8 cellular contexts compared by ENCODE assay signal in genomic region chr9:131478421-131478868, GRCh38. TPM values are rescaled to one million over a fixed set of nuclear protein-coding genes. Genes with fewer than 3 reads are reported as not detected.
A peak's percentile ranks its signal among the peaks of the same experiment; 100 is the strongest.
DNase-seq lines count a peak whose midpoint lies in the region; ATAC-seq and TF ChIP-seq lines count a peak whose summit lies in the region.

No MANE protein-coding gene starts in this region.

- POLR2A ChIA-PET in GM10248 (lab: Yijun Ruan, JAX) = no interaction called here

- peak; percentile 51 for DNase-seq in GM10248 (ENCODE audit: extremely low spot score)
- DNase-seq in NCI-H2227 (lab: John Stamatoyannopoulos, UW; ENCODE audit: unreplicated experiment) = peak; percentile 52
- DNase-seq in activated CD8-positive, alpha-beta memory T cell treated with anti-CD3 and anti-CD28 coated beads, Interleukin-2, amount 50 U/mL, for 4 hours = peak; percentile 67
- DNase-seq in esophagus squamous epithelium (lab: John Stamatoyannopoulos, UW) = no peak
- peak; percentile 44 for DNase-seq in progenitor cell of endocrine pancreas (ENCODE audit: low spot score, unreplicated experiment)
- no peak for DNase-seq in hippocampal formation (lab: John Stamatoyannopoulos, UW)

- no peak overlapping the region for H3K27ac ChIP-seq in esophagus squamous epithelium

- H3K27me3 Mint-ChIP-seq in progenitor cell of endocrine pancreas = no peaks in the 10 kb centered on the region

- no peak overlapping the region for H3K4me3 ChIP-seq in esophagus squamous epithelium

- H3K36me3 ChIP-seq in esophagus squamous epithelium = peaks cover 71 to 100% (median 75%) of the 10 kb centered on the region in 3 donors

- peaks cover 30% of the 10 kb centered on the region for H3K36me3 Mint-ChIP-seq in progenitor cell of endocrine pancreas (ENCODE audit: insufficient read depth)

- ATAC-seq in GM18517 (IDR thresholded peaks at IDR 0.05; ENCODE audit: unreplicated experiment) (no peak), HG02759 (IDR thresholded peaks at IDR 0.05; ENCODE audit: unreplicated experiment) (no peak)

- intact Hi-C loops in esophagus squamous epithelium (cut with DNase I) = no loop called here

- WGBS in esophagus squamous epithelium, 2 donors = 58 to 67% methylated on average over 3 to 11 of the region's 12 CpGs

- no peaks in the 10 kb centered on the region for H3K27me3 ChIP-seq in esophagus squamous epithelium

- H3K4me3 Mint-ChIP-seq in progenitor cell of endocrine pancreas (ENCODE audit: low read depth) = no peak overlapping the region

- CTCF ChIA-PET in GM10248 (lab: Yijun Ruan, JAX) = interaction anchor here (0.9 to 2.5 kb wide), 16 partner anchors 9 to 130 kb away, joined by 3 to 7 read pairs (median 4); no protein-coding TSS in a partner anchor

- no peak overlapping the region for H3K27ac Mint-ChIP-seq in progenitor cell of endocrine pancreas

- TF ChIP-seq CTCF in GM10248 (IDR thresholded peaks at IDR 0.05; ENCODE audit: control extremely low read depth, extremely low read depth, low read depth, missing control alignments) (peak; percentile 54), esophagus squamous epithelium (IDR thresholded peaks at IDR 0.05) (peak in 4 of 6 experiments; percentile 13 to 62 (median 38)), progenitor cell of endocrine pancreas (IDR thresholded peaks at IDR 0.05; ENCODE audit: unreplicated experiment) (peak; percentile 64)

- no peaks in the 10 kb centered on the region for H3K9me3 ChIP-seq in esophagus squamous epithelium

- H3K4me1 ChIP-seq in esophagus squamous epithelium = peaks cover 0 to 37% (median 19%) of the 10 kb centered on the region in 3 donors

- H3K4me1 Mint-ChIP-seq in progenitor cell of endocrine pancreas (ENCODE audit: low read depth) = peaks cover 3% of the 10 kb centered on the region

- TF ChIP-seq POLR2A in esophagus squamous epithelium (IDR thresholded peaks at IDR 0.05) = no peak

- no peaks in the 10 kb centered on the region for H3K9me3 Mint-ChIP-seq in progenitor cell of endocrine pancreas (ENCODE audit: low read depth)

RNA-seq across cellular contexts. Expression of gene POMT1, which starts 24.3 kb away (rescaled TPM):
- total RNA-seq in esophagus squamous epithelium (10 to 100 TPM; 14.6 to 27.8 (median 18.4) TPM), progenitor cell of endocrine pancreas (61.0 and 64.3 TPM in 2 replicates)

RNA-seq across cellular contexts. Expression of gene UCK1, which starts 52.6 kb away (rescaled TPM):
- total RNA-seq in esophagus squamous epithelium (10 to 100 TPM; 17.3 to 39.1 (median 24.8) TPM), progenitor cell of endocrine pancreas (32.4 and 32.8 TPM in 2 replicates)

Comparison
In these comparisons a context has a peak if more than half of its experiments do, and no peak if none do; other contexts are left out.
1. DNase-seq: peak in GM10248 (single experiment), NCI-H2227 (single experiment), activated CD8-positive, alpha-beta memory T cell treated with anti-CD3 and anti-CD28 coated beads, Interleukin-2, amount 50 U/mL, for 4 hours (single experiment) and progenitor cell of endocrine pancreas (single experiment); none in esophagus squamous epithelium (single experiment) and hippocampal formation (0 of 2).
2. Peak in every context shown above with its lines, with median percentiles within 50 percentile points of each other: CTCF ChIP-seq.